In the genomic region with DNA sequence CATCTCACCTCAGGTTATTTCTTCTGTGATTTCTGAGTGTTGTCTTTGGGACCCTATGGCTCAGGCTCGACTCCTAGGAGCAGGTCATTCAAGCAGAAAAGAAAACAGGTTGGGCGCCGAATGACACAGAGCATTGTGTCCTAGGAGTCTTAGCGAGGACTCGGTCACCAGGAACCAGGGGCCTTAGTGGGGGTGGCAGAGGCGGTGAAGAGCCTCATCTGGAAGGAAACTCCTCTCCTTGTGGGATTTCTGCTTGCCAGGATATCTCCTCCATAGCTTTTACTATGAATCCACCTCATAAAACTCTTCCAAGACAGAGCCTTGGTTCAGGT, we compare ENCODE assay signal across 8 cellular contexts. TPM values are rescaled to one million over a fixed set of nuclear protein-coding genes. Genes with fewer than 3 reads are reported as not detected.
DNase-seq lines count a peak whose midpoint lies in the region; TF ChIP-seq lines count a peak whose summit lies in the region.

No MANE protein-coding gene starts in this region.

- H3K4me1 Mint-ChIP-seq in IgD-negative memory B cell: peaks cover 0 to 8% (median 5%) of the 10 kb centered on the region in 3 donors

- H3K9me3 Mint-ChIP-seq in IgD-negative memory B cell: no peaks in the 10 kb centered on the region

- peak overlapping the region in 1 of 3 donors; percentile 43 for H3K27ac Mint-ChIP-seq in IgD-negative memory B cell

- H3K27me3 Mint-ChIP-seq in IgD-negative memory B cell: peaks cover 14% of the 10 kb centered on the region

- no peaks in the 10 kb centered on the region for H3K4me1 ChIP-seq in A673 (ENCODE audit: insufficient read depth, low read length, poor library complexity, severe bottlenecking)
- peaks cover 3 to 14% of the 10 kb centered on the region in 2 donors for H3K4me1 ChIP-seq in mucosa of rectum (ENCODE audit: control insufficient read depth in 2 of 2, insufficient read depth in 2 of 2, low read length in 2 of 2)

- H3K9me3 ChIP-seq in A673 (ENCODE audit: low read depth, low read length, poor library complexity, severe bottlenecking) (no peaks in the 10 kb centered on the region), mucosa of rectum (ENCODE audit: control insufficient read depth in 2 of 2, low read length in 2 of 2) (no peaks in the 10 kb centered on the region)

- H3K27me3 ChIP-seq in A673 (replicated peaks; ENCODE audit: insufficient read depth, low read depth, low read length, poor library complexity) (no peaks in the 10 kb centered on the region), mucosa of rectum (ENCODE audit: control insufficient read depth in 2 of 2, insufficient read depth in 2 of 2, low read length in 2 of 2) (no peaks in the 10 kb centered on the region)

- intact Hi-C loops in A673 (cut with micrococcal nuclease; ENCODE audit: unreplicated experiment): no loop called here

- H3K27ac ChIP-seq in A673 (ENCODE audit: low read depth, low read length, poor library complexity, severe bottlenecking) (peak overlapping the region; percentile 70), mucosa of rectum (ENCODE audit: low read depth in 2 of 2, low read length in 2 of 2) (peak overlapping the region; percentile 89 to 90)

- H3K4me3 Mint-ChIP-seq in IgD-negative memory B cell: peak overlapping the region; percentile 14 to 86 (median 57)

- DNase-seq in A673 (ENCODE audit: low spot score) (no peak), cerebellar cortex (ENCODE audit: low spot score) (peak; percentile 47), KG1 (lab: John Stamatoyannopoulos, UW) (no peak), GM10248 (ENCODE audit: extremely low spot score) (no peak)
- DNase-seq in central memory CD4-positive, alpha-beta T cell: no peak
- no peak for DNase-seq in stimulated activated CD4-positive, alpha-beta T cell treated with anti-CD3 and anti-CD28 coated beads, Interleukin-4, amount 100 ng/mL, for 4 hours

- CTCF ChIA-PET in A673 (lab: Charles Lee) (interaction anchor here (0.9 kb wide), 1 partner anchor 107 kb away, joined by 3 read pairs; no protein-coding TSS in a partner anchor), GM10248 (lab: Yijun Ruan, JAX) (interaction anchor here (1.4 to 2.3 kb wide), 2 partner anchors 38 to 171 kb away, joined by 4 to 10 read pairs; no protein-coding TSS in a partner anchor)

- H3K36me3 ChIP-seq in A673 (ENCODE audit: insufficient read depth, low read length, poor library complexity, severe bottlenecking): no peaks in the 10 kb centered on the region
- H3K36me3 ChIP-seq in mucosa of rectum (ENCODE audit: control insufficient read depth in 2 of 2, insufficient read depth in 2 of 2, low read length in 2 of 2): peaks cover 3 to 4% of the 10 kb centered on the region in 2 donors

- no TSS peak for BruUV-seq in A673 (replicated peaks; lab: Mats Ljungman, UMichigan)

- no peak for TF ChIP-seq CTCF in A673 (conservative IDR thresholded peaks at IDR 0.05; ENCODE audit: low read depth, low read length)
- no peak for TF ChIP-seq CTCF in GM10248 (IDR thresholded peaks at IDR 0.05; ENCODE audit: control extremely low read depth, extremely low read depth, low read depth, missing control alignments)

- POLR2A ChIA-PET in A673 (lab: Charles Lee; ENCODE audit: low non-redundant PET): no interaction called here
- POLR2A ChIA-PET in GM10248 (lab: Yijun Ruan, JAX): no interaction called here

- H3K4me3 ChIP-seq in A673 (ENCODE audit: low read depth, low read length, poor library complexity, severe bottlenecking) (peak overlapping the region; percentile 74), mucosa of rectum (ENCODE audit: low read length in 2 of 2) (peak overlapping the region; percentile 76 to 81)

- H3K9ac ChIP-seq in mucosa of rectum (ENCODE audit: low read depth in 1 of 2, low read length in 2 of 2): peak overlapping the region; percentile 72 to 91

- H3K36me3 Mint-ChIP-seq in IgD-negative memory B cell: no peaks in the 10 kb centered on the region

RNA-seq across cellular contexts. Expression of a gene that starts 0.6 kb away (rescaled TPM):
- total RNA-seq in A673 (2021): 8.9 and 13.7 TPM in 2 replicates
- not detected for polyA plus RNA-seq in IgD-negative memory B cell

RNA-seq across cellular contexts. Expression of a gene that starts 45.2 kb away (rescaled TPM):
- total RNA-seq in A673 (2021): 0.28 TPM in 1 of 2 replicates, not detected in the other
- 7.0 TPM for polyA plus RNA-seq in IgD-negative memory B cell
